ENCODE assay signal across 18 cellular contexts in genomic region chr3:63442918-63443317, GRCh38.
A peak's percentile ranks its signal among the peaks of the same experiment; 100 is the strongest.
DNase-seq lines count a peak whose midpoint lies in the region; ATAC-seq and TF ChIP-seq lines count a peak whose summit lies in the region.
"Had no signal": no experiment of that assay in that cellular context is flagged by ENCODE, and none has a peak within 500 bp of the region (broad histone marks: within the 10 kb centered on the region; RNA-seq: fewer than 3 reads in every experiment).

No MANE protein-coding gene starts in this region.

- no peak overlapping the region for H3K27ac ChIP-seq in foreskin keratinocyte
- H3K27ac ChIP-seq: Peyer's patch had no signal

- DNase-seq in NCI-H2171 treated with DMSO at 0.1 percent for 48 hours (lab: John Stamatoyannopoulos, UW) = peak; percentile 31
- DNase-seq in NCI-H2171 (lab: John Stamatoyannopoulos, UW) = no peak
- DNase-seq in NCI-H69 (lab: John Stamatoyannopoulos, UW) = peak; percentile 40
- peak; percentile 13 for DNase-seq in iPS-NIHi11 (ENCODE audit: low spot score)
- DNase-seq in activated CD4-positive, alpha-beta T cell treated with anti-CD3 and anti-CD28 coated beads, Interleukin-2, amount 50 U/mL, for 1 hour = no peak
- DNase-seq in effector CD4-positive, alpha-beta T cell = no peak
- no peak for DNase-seq in foreskin keratinocyte
- DNase-seq: Caco-2; CD4-positive, alpha-beta T cell; EL; KBM-7; MV-4-11; NCI-H1930; NCI-H510A; NK-92 treated with Interleukin-12 subunit alpha and Interleukin-12 subunit beta, amount 100 ng/mL, for 24 hours; Peyer's patch; SW 1271 had no signal

- peaks cover 63% of the 10 kb centered on the region for H3K27me3 ChIP-seq in foreskin keratinocyte
- H3K27me3 ChIP-seq: Peyer's patch had no signal

- TF ChIP-seq CTCF in foreskin keratinocyte (conservative IDR thresholded peaks at IDR 0.05) = no peak

- ATAC-seq in foreskin keratinocyte = no peak
- ATAC-seq: HepG2 had no signal

- no peaks in the 10 kb centered on the region for H3K4me1 ChIP-seq in foreskin keratinocyte
- H3K4me1 ChIP-seq: Peyer's patch had no signal

Comparison
In these comparisons a context has a peak if more than half of its experiments do, and no peak if none do; other contexts are left out.
1. DNase-seq: peak in NCI-H2171 treated with DMSO at 0.1 percent for 48 hours (single experiment), NCI-H69 (single experiment) and iPS-NIHi11 (single experiment); none in NCI-H2171 (single experiment), activated CD4-positive, alpha-beta T cell treated with anti-CD3 and anti-CD28 coated beads, Interleukin-2, amount 50 U/mL, for 1 hour (single experiment), effector CD4-positive, alpha-beta T cell (single experiment) and foreskin keratinocyte (0 of 2).